In the genomic region with DNA sequence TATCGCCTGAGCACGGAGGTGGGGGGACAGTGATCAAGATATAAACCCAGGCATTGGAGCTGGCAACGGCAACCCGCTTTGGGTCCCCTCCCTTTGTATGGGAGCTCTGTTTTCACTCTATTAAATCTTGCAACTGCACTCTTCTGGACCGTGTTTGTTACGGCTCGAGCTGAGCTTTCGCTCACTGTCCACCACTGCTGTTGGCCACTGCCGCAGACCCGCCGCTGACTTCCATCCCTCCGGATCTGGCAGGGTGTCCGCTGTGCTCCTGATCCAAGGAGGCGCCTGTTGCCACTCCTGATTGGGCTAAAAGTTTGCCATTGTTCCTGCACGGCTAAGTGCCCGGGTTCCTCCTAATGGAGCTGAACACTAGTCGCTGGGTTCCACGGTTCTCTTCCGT, we compare ENCODE assay signal across 1 cellular context.
TF ChIP-seq lines count a peak whose summit lies in the region.

No MANE protein-coding gene starts in this region.

TF ChIP-seq in GM23338, 12 proteins besides CTCF, POLR2A, EP300 and RAD21 (continued from another document):
- TF ChIP-seq ZNF462 (CRISPR knock-in tag; IDR thresholded peaks at IDR 0.05) (no peak), EZH2 (IDR thresholded peaks at IDR 0.05; ENCODE audit: low read depth, unreplicated experiment) (no peak), ZNF114 (CRISPR knock-in tag; IDR thresholded peaks at IDR 0.05) (no peak), NANOG (IDR thresholded peaks at IDR 0.05; ENCODE audit: borderline replicate concordance) (no peak), REST (IDR thresholded peaks at IDR 0.05; ENCODE audit: unreplicated experiment) (no peak), CREB1 (CRISPR knock-in tag; IDR thresholded peaks at IDR 0.05; ENCODE audit: low read depth) (no peak), POLR2AphosphoS5 (IDR thresholded peaks at IDR 0.05; ENCODE audit: low read depth) (no peak)
